ENCODE assay signal across 1 cellular context in the genomic region with DNA sequence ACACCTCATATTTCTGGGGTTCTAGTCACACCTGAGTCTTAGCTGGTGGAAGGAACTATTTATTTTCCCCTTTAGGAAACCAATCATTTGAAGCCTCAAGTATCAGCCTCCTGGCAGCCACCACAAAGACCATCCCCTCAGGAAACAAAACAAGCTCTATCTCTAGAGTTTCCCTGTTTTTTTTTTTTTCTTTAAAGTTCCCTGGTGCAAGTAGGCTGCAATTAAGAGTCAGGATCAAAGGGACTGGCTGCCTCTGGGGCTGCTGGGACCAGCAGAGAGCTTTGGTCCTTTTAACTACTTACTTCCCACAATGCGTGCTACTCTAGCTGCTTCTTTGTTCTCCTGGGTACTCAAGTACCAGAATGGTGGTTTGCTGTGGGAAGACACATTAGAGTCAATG.
TF ChIP-seq lines count a peak whose summit lies in the region.

No MANE protein-coding gene starts in this region.

TF ChIP-seq in HepG2, 621 proteins besides CTCF, POLR2A, EP300 and RAD21 (continues in another document):
- TF ChIP-seq CHCHD3 (CRISPR knock-in tag; IDR thresholded peaks at IDR 0.05) (no peak), ZBTB49 (CRISPR knock-in tag; IDR thresholded peaks at IDR 0.05; ENCODE audit: borderline replicate concordance) (no peak), PITX1 (CRISPR knock-in tag; IDR thresholded peaks at IDR 0.05) (no peak), ZNF329 (CRISPR knock-in tag; IDR thresholded peaks at IDR 0.05; ENCODE audit: low read depth) (no peak), ZNF564 (CRISPR knock-in tag; IDR thresholded peaks at IDR 0.05) (no peak), NR2F6 (IDR thresholded peaks at IDR 0.05) (no peak), NR2F6 (CRISPR knock-in tag; IDR thresholded peaks at IDR 0.05) (0 out of 2 replicates have a peak, but pooled peaks have one; percentile 7), ZMAT3 (CRISPR knock-in tag; conservative IDR thresholded peaks at IDR 0.05) (no peak), CREB3 (CRISPR knock-in tag; IDR thresholded peaks at IDR 0.05) (no peak), SP2 (CRISPR knock-in tag; IDR thresholded peaks at IDR 0.05) (no peak), TCF7 (IDR thresholded peaks at IDR 0.05; ENCODE audit: low read depth) (peak; percentile 78), ZNF773 (CRISPR knock-in tag; IDR thresholded peaks at IDR 0.05; ENCODE audit: borderline replicate concordance) (no peak), ZFP62 (CRISPR knock-in tag; IDR thresholded peaks at IDR 0.05) (no peak), ZNF362 (CRISPR knock-in tag; IDR thresholded peaks at IDR 0.05; ENCODE audit: borderline replicate concordance) (peak; percentile 85), FOXA3 (CRISPR knock-in tag; IDR thresholded peaks at IDR 0.05) (no peak), ZNF12 (CRISPR knock-in tag; IDR thresholded peaks at IDR 0.05) (peak; percentile 98), HOXD1 (CRISPR knock-in tag; IDR thresholded peaks at IDR 0.05) (no peak), ARNT (IDR thresholded peaks at IDR 0.05) (no peak), GATAD2A (CRISPR knock-in tag; IDR thresholded peaks at IDR 0.05) (0 out of 2 replicates have a peak, but pooled peaks have one; percentile 12), ZSCAN12 (CRISPR knock-in tag; IDR thresholded peaks at IDR 0.05) (no peak), CCAR2 (optimal IDR thresholded peaks at IDR 0.05; ENCODE audit: low read depth, low read length) (peak; percentile 56), PTBP1 (IDR thresholded peaks at IDR 0.05; ENCODE audit: low read depth, low read length, poor library complexity, severe bottlenecking) (no peak), MTA3 (CRISPR knock-in tag; IDR thresholded peaks at IDR 0.05) (no peak), SOX13 (IDR thresholded peaks at IDR 0.05) (no peak), SOX13 (CRISPR knock-in tag; conservative IDR thresholded peaks at IDR 0.05 in 1 of 2, IDR thresholded peaks at IDR 0.05 in 1 of 2) (peak in 1 of 2 experiments; percentile 42; a peak in 1 of 4 replicates), EEA1 (CRISPR knock-in tag; IDR thresholded peaks at IDR 0.05; ENCODE audit: borderline replicate concordance) (no peak), ISL2 (CRISPR knock-in tag; IDR thresholded peaks at IDR 0.05) (peak; percentile 65), RCOR2 (CRISPR knock-in tag; IDR thresholded peaks at IDR 0.05) (0 out of 2 replicates have a peak, but pooled peaks have one; percentile 9), FOXM1 (CRISPR knock-in tag; IDR thresholded peaks at IDR 0.05) (no peak), ZNF652 (CRISPR knock-in tag; IDR thresholded peaks at IDR 0.05; ENCODE audit: borderline replicate concordance, low read depth) (peak; percentile 91), ZNF414 (CRISPR knock-in tag; IDR thresholded peaks at IDR 0.05) (no peak), ZNF260 (CRISPR knock-in tag; IDR thresholded peaks at IDR 0.05; ENCODE audit: borderline replicate concordance, low read depth) (no peak), ZNF143 (CRISPR knock-in tag; IDR thresholded peaks at IDR 0.05) (0 out of 2 replicates have a peak, but pooled peaks have one; percentile 43), ZNF740 (CRISPR knock-in tag; IDR thresholded peaks at IDR 0.05) (no peak), NFATC3 (CRISPR knock-in tag; IDR thresholded peaks at IDR 0.05) (no peak), ZNF816 (CRISPR knock-in tag; IDR thresholded peaks at IDR 0.05; ENCODE audit: borderline replicate concordance) (no peak), HNF4A (CRISPR knock-in tag; IDR thresholded peaks at IDR 0.05) (peak; percentile 7; the same call in 1 of the 2 replicates)
- TF ChIP-seq, protein P1, sequence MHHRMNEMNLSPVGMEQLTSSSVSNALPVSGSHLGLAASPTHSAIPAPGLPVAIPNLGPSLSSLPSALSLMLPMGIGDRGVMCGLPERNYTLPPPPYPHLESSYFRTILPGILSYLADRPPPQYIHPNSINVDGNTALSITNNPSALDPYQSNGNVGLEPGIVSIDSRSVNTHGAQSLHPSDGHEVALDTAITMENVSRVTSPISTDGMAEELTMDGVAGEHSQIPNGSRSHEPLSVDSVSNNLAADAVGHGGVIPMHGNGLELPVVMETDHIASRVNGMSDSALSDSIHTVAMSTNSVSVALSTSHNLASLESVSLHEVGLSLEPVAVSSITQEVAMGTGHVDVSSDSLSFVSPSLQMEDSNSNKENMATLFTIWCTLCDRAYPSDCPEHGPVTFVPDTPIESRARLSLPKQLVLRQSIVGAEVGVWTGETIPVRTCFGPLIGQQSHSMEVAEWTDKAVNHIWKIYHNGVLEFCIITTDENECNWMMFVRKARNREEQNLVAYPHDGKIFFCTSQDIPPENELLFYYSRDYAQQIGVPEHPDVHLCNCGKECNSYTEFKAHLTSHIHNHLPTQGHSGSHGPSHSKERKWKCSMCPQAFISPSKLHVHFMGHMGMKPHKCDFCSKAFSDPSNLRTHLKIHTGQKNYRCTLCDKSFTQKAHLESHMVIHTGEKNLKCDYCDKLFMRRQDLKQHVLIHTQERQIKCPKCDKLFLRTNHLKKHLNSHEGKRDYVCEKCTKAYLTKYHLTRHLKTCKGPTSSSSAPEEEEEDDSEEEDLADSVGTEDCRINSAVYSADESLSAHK (CRISPR knock-in tag; IDR thresholded peaks at IDR 0.05; ENCODE audit: borderline replicate concordance): no peak
- TF ChIP-seq, protein P2, sequence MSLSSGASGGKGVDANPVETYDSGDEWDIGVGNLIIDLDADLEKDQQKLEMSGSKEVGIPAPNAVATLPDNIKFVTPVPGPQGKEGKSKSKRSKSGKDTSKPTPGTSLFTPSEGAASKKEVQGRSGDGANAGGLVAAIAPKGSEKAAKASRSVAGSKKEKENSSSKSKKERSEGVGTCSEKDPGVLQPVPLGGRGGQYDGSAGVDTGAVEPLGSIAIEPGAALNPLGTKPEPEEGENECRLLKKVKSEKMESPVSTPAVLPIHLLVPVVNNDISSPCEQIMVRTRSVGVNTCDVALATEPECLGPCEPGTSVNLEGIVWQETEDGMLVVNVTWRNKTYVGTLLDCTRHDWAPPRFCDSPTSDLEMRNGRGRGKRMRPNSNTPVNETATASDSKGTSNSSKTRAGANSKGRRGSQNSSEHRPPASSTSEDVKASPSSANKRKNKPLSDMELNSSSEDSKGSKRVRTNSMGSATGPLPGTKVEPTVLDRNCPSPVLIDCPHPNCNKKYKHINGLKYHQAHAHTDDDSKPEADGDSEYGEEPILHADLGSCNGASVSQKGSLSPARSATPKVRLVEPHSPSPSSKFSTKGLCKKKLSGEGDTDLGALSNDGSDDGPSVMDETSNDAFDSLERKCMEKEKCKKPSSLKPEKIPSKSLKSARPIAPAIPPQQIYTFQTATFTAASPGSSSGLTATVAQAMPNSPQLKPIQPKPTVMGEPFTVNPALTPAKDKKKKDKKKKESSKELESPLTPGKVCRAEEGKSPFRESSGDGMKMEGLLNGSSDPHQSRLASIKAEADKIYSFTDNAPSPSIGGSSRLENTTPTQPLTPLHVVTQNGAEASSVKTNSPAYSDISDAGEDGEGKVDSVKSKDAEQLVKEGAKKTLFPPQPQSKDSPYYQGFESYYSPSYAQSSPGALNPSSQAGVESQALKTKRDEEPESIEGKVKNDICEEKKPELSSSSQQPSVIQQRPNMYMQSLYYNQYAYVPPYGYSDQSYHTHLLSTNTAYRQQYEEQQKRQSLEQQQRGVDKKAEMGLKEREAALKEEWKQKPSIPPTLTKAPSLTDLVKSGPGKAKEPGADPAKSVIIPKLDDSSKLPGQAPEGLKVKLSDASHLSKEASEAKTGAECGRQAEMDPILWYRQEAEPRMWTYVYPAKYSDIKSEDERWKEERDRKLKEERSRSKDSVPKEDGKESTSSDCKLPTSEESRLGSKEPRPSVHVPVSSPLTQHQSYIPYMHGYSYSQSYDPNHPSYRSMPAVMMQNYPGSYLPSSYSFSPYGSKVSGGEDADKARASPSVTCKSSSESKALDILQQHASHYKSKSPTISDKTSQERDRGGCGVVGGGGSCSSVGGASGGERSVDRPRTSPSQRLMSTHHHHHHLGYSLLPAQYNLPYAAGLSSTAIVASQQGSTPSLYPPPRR (CRISPR knock-in tag; IDR thresholded peaks at IDR 0.05; ENCODE audit: borderline replicate concordance): 0 out of 2 replicates have a peak, but pooled peaks have one; percentile 6
- TF ChIP-seq, protein P3, sequence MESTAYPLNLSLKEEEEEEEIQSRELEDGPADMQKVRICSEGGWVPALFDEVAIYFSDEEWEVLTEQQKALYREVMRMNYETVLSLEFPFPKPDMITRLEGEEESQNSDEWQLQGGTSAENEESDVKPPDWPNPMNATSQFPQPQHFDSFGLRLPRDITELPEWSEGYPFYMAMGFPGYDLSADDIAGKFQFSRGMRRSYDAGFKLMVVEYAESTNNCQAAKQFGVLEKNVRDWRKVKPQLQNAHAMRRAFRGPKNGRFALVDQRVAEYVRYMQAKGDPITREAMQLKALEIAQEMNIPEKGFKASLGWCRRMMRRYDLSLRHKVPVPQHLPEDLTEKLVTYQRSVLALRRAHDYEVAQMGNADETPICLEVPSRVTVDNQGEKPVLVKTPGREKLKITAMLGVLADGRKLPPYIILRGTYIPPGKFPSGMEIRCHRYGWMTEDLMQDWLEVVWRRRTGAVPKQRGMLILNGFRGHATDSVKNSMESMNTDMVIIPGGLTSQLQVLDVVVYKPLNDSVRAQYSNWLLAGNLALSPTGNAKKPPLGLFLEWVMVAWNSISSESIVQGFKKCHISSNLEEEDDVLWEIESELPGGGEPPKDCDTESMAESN (CRISPR knock-in tag; conservative IDR thresholded peaks at IDR 0.05): no peak
- TF ChIP-seq, protein P4, sequence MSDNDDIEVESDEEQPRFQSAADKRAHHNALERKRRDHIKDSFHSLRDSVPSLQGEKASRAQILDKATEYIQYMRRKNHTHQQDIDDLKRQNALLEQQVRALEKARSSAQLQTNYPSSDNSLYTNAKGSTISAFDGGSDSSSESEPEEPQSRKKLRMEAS (IDR thresholded peaks at IDR 0.05): no peak
- TF ChIP-seq, protein P5, sequence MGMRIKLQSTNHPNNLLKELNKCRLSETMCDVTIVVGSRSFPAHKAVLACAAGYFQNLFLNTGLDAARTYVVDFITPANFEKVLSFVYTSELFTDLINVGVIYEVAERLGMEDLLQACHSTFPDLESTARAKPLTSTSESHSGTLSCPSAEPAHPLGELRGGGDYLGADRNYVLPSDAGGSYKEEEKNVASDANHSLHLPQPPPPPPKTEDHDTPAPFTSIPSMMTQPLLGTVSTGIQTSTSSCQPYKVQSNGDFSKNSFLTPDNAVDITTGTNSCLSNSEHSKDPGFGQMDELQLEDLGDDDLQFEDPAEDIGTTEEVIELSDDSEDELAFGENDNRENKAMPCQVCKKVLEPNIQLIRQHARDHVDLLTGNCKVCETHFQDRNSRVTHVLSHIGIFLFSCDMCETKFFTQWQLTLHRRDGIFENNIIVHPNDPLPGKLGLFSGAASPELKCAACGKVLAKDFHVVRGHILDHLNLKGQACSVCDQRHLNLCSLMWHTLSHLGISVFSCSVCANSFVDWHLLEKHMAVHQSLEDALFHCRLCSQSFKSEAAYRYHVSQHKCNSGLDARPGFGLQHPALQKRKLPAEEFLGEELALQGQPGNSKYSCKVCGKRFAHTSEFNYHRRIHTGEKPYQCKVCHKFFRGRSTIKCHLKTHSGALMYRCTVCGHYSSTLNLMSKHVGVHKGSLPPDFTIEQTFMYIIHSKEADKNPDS (CRISPR knock-in tag; IDR thresholded peaks at IDR 0.05): no peak
- TF ChIP-seq, protein P6, sequence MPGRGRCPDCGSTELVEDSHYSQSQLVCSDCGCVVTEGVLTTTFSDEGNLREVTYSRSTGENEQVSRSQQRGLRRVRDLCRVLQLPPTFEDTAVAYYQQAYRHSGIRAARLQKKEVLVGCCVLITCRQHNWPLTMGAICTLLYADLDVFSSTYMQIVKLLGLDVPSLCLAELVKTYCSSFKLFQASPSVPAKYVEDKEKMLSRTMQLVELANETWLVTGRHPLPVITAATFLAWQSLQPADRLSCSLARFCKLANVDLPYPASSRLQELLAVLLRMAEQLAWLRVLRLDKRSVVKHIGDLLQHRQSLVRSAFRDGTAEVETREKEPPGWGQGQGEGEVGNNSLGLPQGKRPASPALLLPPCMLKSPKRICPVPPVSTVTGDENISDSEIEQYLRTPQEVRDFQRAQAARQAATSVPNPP (CRISPR knock-in tag; IDR thresholded peaks at IDR 0.05): no peak
- TF ChIP-seq, protein P7, sequence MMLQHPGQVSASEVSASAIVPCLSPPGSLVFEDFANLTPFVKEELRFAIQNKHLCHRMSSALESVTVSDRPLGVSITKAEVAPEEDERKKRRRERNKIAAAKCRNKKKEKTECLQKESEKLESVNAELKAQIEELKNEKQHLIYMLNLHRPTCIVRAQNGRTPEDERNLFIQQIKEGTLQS (CRISPR knock-in tag; IDR thresholded peaks at IDR 0.05): no peak
